In genomic region chr3:110296885-110297284, GRCh38 we compare ENCODE assay signal across 2 cellular contexts.
TF ChIP-seq lines count a peak whose summit lies in the region.

No MANE protein-coding gene starts in this region.

TF ChIP-seq in IMR-90, 13 proteins besides CTCF, POLR2A, EP300 and RAD21:
- peak; percentile 21; the same call in 1 of the 2 replicates for TF ChIP-seq CEBPB (IDR thresholded peaks at IDR 0.05; ENCODE audit: low read depth, low read length)
- TF ChIP-seq RCOR1 (IDR thresholded peaks at IDR 0.05; ENCODE audit: insufficient replicate concordance, low read length), result no peak
- TF ChIP-seq MAZ (IDR thresholded peaks at IDR 0.05; ENCODE audit: borderline replicate concordance, low read depth, low read length), result no peak
- no peak for TF ChIP-seq BHLHE40 (IDR thresholded peaks at IDR 0.05; ENCODE audit: low read depth, low read length)

TF ChIP-seq in H1, 55 proteins besides CTCF, POLR2A, EP300 and RAD21:
- TF ChIP-seq NANOG (IDR thresholded peaks at IDR 0.05; ENCODE audit: insufficient read depth, low read depth, low read length, poor library complexity, severe bottlenecking) (no peak), RBBP5 (IDR thresholded peaks at IDR 0.05; ENCODE audit: borderline replicate concordance, low read depth, low read length) (no peak), YY1 (IDR thresholded peaks at IDR 0.05; ENCODE audit: low read depth, low read length) (no peak)
